Comparison of ENCODE assay signal across 27 cellular contexts in genomic region chr2:188276255-188276654, GRCh38. TPM values are rescaled to one million over a fixed set of nuclear protein-coding genes. Genes with fewer than 3 reads are reported as not detected.
"Had no signal": no experiment of that assay in that cellular context is flagged by ENCODE, and none has a peak within 500 bp of the region (broad histone marks: within the 10 kb centered on the region; RNA-seq: fewer than 3 reads in every experiment).

No MANE protein-coding gene starts in this region.

- H3K4me1 ChIP-seq: colonic mucosa, parathyroid adenoma, suprapubic skin, transverse colon, upper lobe of right lung, uterus had no signal

- H3K79me2 ChIP-seq: parathyroid adenoma had no signal

- H3K4me2 ChIP-seq: smooth muscle cell had no signal

- H3K4me3 ChIP-seq: colonic mucosa, esophagus squamous epithelium, lung, smooth muscle cell, suprapubic skin, transverse colon, upper lobe of right lung, uterus had no signal

- H3K27me3 Mint-ChIP-seq: dendritic cell treated with granulocyte-macrophage colony-stimulating factor and Interleukin-4, amounts not matched to agents 40 ng/mL and 50 ng/mL, for 4 days; memory B cell; naive B cell; natural killer cell treated with Interleukin-12 subunit alpha and Interleukin-12 subunit beta and Interleukin-15 and Interleukin-18, amount 100 ng/mL, for 72 hours; stimulated activated naive CD8-positive, alpha-beta T cell treated with anti-CD3 and anti-CD28 coated beads, Interleukin-15, amount 100 ng/mL, for 72 hours had no signal

- DNase-seq: colonic mucosa; effector memory CD4-positive, alpha-beta T cell; erythroblast; esophagus squamous epithelium; foreskin melanocyte; kidney; naive B cell; stimulated activated CD4-positive, alpha-beta T cell treated with anti-CD3 and anti-CD28 coated beads, Interleukin-12 subunit alpha, Interleukin-12 subunit beta, amount 100 ng/mL, for 4 hours; stimulated activated CD4-positive, alpha-beta T cell treated with anti-CD3 and anti-CD28 coated beads, Interleukin-1b, Interleukin-23, amount 100 ng/mL, for 48 hours; stimulated activated CD4-positive, alpha-beta T cell treated with anti-CD3 and anti-CD28 coated beads, Interleukin-4, amount 100 ng/mL, for 1 hour; stimulated activated CD8-positive, alpha-beta memory T cell treated with anti-CD3 and anti-CD28 coated beads, Interleukin-4, amount 100 ng/mL, for 48 hours; stimulated activated naive CD4-positive, alpha-beta T cell; stimulated activated naive CD8-positive, alpha-beta T cell treated with anti-CD3 and anti-CD28 coated beads, Interleukin-15, amount 100 ng/mL, for 72 hours; transverse colon; upper lobe of right lung; uterus had no signal

- H3K27ac ChIP-seq: colonic mucosa, esophagus squamous epithelium, parathyroid adenoma, suprapubic skin, transverse colon, upper lobe of right lung, uterus had no signal

- H3K9me3 ChIP-seq: colonic mucosa, esophagus squamous epithelium, suprapubic skin, transverse colon, upper lobe of right lung, uterus had no signal

- ATAC-seq: left lobe of liver; natural killer cell treated with Interleukin-12 subunit alpha and Interleukin-12 subunit beta and Interleukin-15 and Interleukin-18, amount 100 ng/mL, for 72 hours; sciatic nerve; stimulated activated naive CD8-positive, alpha-beta T cell treated with anti-CD3 and anti-CD28 coated beads, Interleukin-15, amount 100 ng/mL, for 72 hours; upper lobe of right lung had no signal

- H2AFZ ChIP-seq: parathyroid adenoma had no signal

- H3K9me3 Mint-ChIP-seq: dendritic cell treated with granulocyte-macrophage colony-stimulating factor and Interleukin-4, amounts not matched to agents 40 ng/mL and 50 ng/mL, for 4 days; naive B cell; neural crest cell; stimulated activated naive CD8-positive, alpha-beta T cell treated with anti-CD3 and anti-CD28 coated beads, Interleukin-15, amount 100 ng/mL, for 72 hours had no signal

- FAIRE-seq: endometrium had no signal

- H3K4me1 Mint-ChIP-seq: memory B cell; naive B cell; stimulated activated naive CD8-positive, alpha-beta T cell treated with anti-CD3 and anti-CD28 coated beads, Interleukin-15, amount 100 ng/mL, for 72 hours had no signal

- H3K27me3 ChIP-seq: colonic mucosa, esophagus squamous epithelium, suprapubic skin, transverse colon, upper lobe of right lung, uterus had no signal

- H3K9ac ChIP-seq: parathyroid adenoma had no signal

- H3K27ac Mint-ChIP-seq: dendritic cell treated with granulocyte-macrophage colony-stimulating factor and Interleukin-4, amounts not matched to agents 40 ng/mL and 50 ng/mL, for 4 days; memory B cell; naive B cell; natural killer cell treated with Interleukin-12 subunit alpha and Interleukin-12 subunit beta and Interleukin-15 and Interleukin-18, amount 100 ng/mL, for 72 hours; stimulated activated naive CD8-positive, alpha-beta T cell treated with anti-CD3 and anti-CD28 coated beads, Interleukin-15, amount 100 ng/mL, for 72 hours had no signal

- H3K36me3 Mint-ChIP-seq: memory B cell; naive B cell; natural killer cell treated with Interleukin-12 subunit alpha and Interleukin-12 subunit beta and Interleukin-15 and Interleukin-18, amount 100 ng/mL, for 72 hours had no signal

- H3K4me3 Mint-ChIP-seq: dendritic cell treated with granulocyte-macrophage colony-stimulating factor and Interleukin-4, amounts not matched to agents 40 ng/mL and 50 ng/mL, for 4 days; memory B cell; naive B cell; natural killer cell treated with Interleukin-12 subunit alpha and Interleukin-12 subunit beta and Interleukin-15 and Interleukin-18, amount 100 ng/mL, for 72 hours; neural crest cell; stimulated activated naive CD8-positive, alpha-beta T cell treated with anti-CD3 and anti-CD28 coated beads, Interleukin-15, amount 100 ng/mL, for 72 hours had no signal

- H3K36me3 ChIP-seq: colonic mucosa, esophagus squamous epithelium, suprapubic skin, transverse colon, upper lobe of right lung, uterus had no signal

RNA-seq across cellular contexts. Expression of gene GULP1, which starts 15.4 kb away (rescaled TPM):
- total RNA-seq: natural killer cell treated with Interleukin-12 subunit alpha and Interleukin-12 subunit beta and Interleukin-15 and Interleukin-18, amount 100 ng/mL, for 72 hours had no signal
